In the genomic region with DNA sequence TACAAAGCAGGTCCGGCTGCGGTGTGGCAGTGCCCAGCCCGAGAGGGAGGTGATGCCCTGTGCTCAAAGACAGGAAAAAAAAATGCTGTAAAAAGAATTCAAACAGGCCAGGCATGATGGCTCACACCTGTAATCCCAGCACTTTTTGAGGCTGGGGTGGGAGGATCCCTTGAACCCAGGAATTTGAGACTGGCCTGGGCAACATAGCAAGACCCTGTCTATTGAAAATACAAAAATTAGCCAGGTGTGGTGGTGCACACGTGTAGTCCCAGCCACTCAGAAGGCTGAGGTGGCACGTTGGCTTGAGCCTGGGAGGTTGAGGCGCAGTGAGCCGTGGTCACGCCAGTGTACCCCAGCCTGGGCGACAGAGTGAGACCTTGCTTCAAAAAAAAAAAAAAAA, we compare ENCODE assay signal across 29 cellular contexts. TPM values are rescaled to one million over a fixed set of nuclear protein-coding genes. Genes with fewer than 3 reads are reported as not detected.
"Had no signal": no experiment of that assay in that cellular context is flagged by ENCODE, and none has a peak within 500 bp of the region (broad histone marks: within the 10 kb centered on the region; RNA-seq: fewer than 3 reads in every experiment).

No MANE protein-coding gene starts in this region.

- FAIRE-seq: urothelium cell line had no signal

- H3K27me3 ChIP-seq: stomach, suprapubic skin, testis, thyroid gland, tibial nerve, transverse colon, upper lobe of left lung, upper lobe of right lung, uterus, vagina had no signal

- H3K9me3 ChIP-seq: stomach, suprapubic skin, testis, thoracic aorta, thyroid gland, tibial artery, transverse colon, upper lobe of left lung, uterus, vagina had no signal

- H3K27ac ChIP-seq: stomach, suprapubic skin, testis, thoracic aorta, thyroid gland, tibial artery, tibial nerve, transverse colon, upper lobe of left lung, upper lobe of right lung, uterus, vagina had no signal

- H3K27ac Mint-ChIP-seq: stimulated activated effector memory CD8-positive, alpha-beta T cell treated with anti-CD3 and anti-CD28 coated beads, Interleukin-12 subunit alpha, Interleukin-12 subunit beta, amount 100 ng/mL, for 72 hours; stimulated activated memory B cell treated with anti-CD40 and anti-IgM and Interleukin-4, amounts not matched to agents 10 μg/mL and 1 μg/mL and 100 μg/mL, for 72 hours; stimulated activated naive B cell treated with anti-CD40 and anti-IgM and Interleukin-4, amounts not matched to agents 10 μg/mL and 1 μg/mL and 100 μg/mL, for 72 hours; stimulated activated naive CD8-positive, alpha-beta T cell treated with anti-CD3 and anti-CD28 coated beads, Interleukin-15, amount 100 ng/mL, for 72 hours; type B pancreatic cell had no signal

- H3K4me3 ChIP-seq: stomach, suprapubic skin, thoracic aorta, thyroid gland, tibial artery, tibial nerve, transverse colon, upper lobe of left lung, upper lobe of right lung, uterus, vagina had no signal

- H3K4me1 ChIP-seq: stomach, suprapubic skin, testis, thyroid gland, tibial artery, tibial nerve, transverse colon, upper lobe of left lung, upper lobe of right lung, uterus, vagina had no signal

- H3K36me3 Mint-ChIP-seq: stimulated activated effector memory CD8-positive, alpha-beta T cell treated with anti-CD3 and anti-CD28 coated beads, Interleukin-12 subunit alpha, Interleukin-12 subunit beta, amount 100 ng/mL, for 72 hours; type B pancreatic cell had no signal

- H3K4me3 Mint-ChIP-seq: stimulated activated effector memory CD8-positive, alpha-beta T cell treated with anti-CD3 and anti-CD28 coated beads, Interleukin-12 subunit alpha, Interleukin-12 subunit beta, amount 100 ng/mL, for 72 hours; stimulated activated memory B cell treated with anti-CD40 and anti-IgM and Interleukin-4, amounts not matched to agents 10 μg/mL and 1 μg/mL and 100 μg/mL, for 72 hours; stimulated activated naive B cell treated with anti-CD40 and anti-IgM and Interleukin-4, amounts not matched to agents 10 μg/mL and 1 μg/mL and 100 μg/mL, for 72 hours; stimulated activated naive CD8-positive, alpha-beta T cell treated with anti-CD3 and anti-CD28 coated beads, Interleukin-15, amount 100 ng/mL, for 72 hours; stimulated activated naive CD8-positive, alpha-beta T cell treated with anti-CD3 and anti-CD28 coated beads, Interleukin-15, Interleukin-2, amounts not matched to agents 100 ng/mL and 50 ng/mL, for 24 hours; type B pancreatic cell had no signal

- H3K36me3 ChIP-seq: stomach, suprapubic skin, thoracic aorta, thyroid gland, tibial artery, tibial nerve, transverse colon, upper lobe of left lung, upper lobe of right lung, uterus, vagina had no signal

- H3K27me3 Mint-ChIP-seq: stimulated activated memory B cell treated with anti-CD40 and anti-IgM and Interleukin-4, amounts not matched to agents 10 μg/mL and 1 μg/mL and 100 μg/mL, for 72 hours; stimulated activated naive B cell treated with anti-CD40 and anti-IgM and Interleukin-4, amounts not matched to agents 10 μg/mL and 1 μg/mL and 100 μg/mL, for 72 hours; stimulated activated naive CD8-positive, alpha-beta T cell treated with anti-CD3 and anti-CD28 coated beads, Interleukin-15, amount 100 ng/mL, for 72 hours; stimulated activated naive CD8-positive, alpha-beta T cell treated with anti-CD3 and anti-CD28 coated beads, Interleukin-15, Interleukin-2, amounts not matched to agents 100 ng/mL and 50 ng/mL, for 24 hours had no signal

- DNase-seq: stimulated activated CD4-positive, alpha-beta T cell treated with anti-CD3 and anti-CD28 coated beads, Interleukin-2, amount 100 ng/mL, for 48 hours; stimulated activated CD4-positive, alpha-beta T cell treated with anti-CD3 and anti-CD28 coated beads, Interleukin-4, amount 100 ng/mL, for 1 hour; stimulated activated CD4-positive, alpha-beta T cell treated with anti-CD3 and anti-CD28 coated beads, Interleukin-4, amount 100 ng/mL, for 24 hours; stimulated activated CD4-positive, alpha-beta T cell treated with anti-CD3 and anti-CD28 coated beads, Interleukin-4, amount 100 ng/mL, for 4 hours; stimulated activated CD8-positive, alpha-beta memory T cell treated with anti-CD3 and anti-CD28 coated beads, Interleukin-4, amount 100 ng/mL, for 48 hours; stimulated activated naive B cell treated with anti-CD40 and anti-IgM and Interleukin-4, amounts not matched to agents 10 μg/mL and 1 μg/mL and 100 μg/mL, for 72 hours; stimulated activated naive CD4-positive, alpha-beta T cell; stimulated activated naive CD4-positive, alpha-beta T cell treated with Interleukin-2 at 50 U/mL for 16 hours; stimulated activated naive CD8-positive, alpha-beta T cell treated with anti-CD3 and anti-CD28 coated beads, Interleukin-15, amount 100 ng/mL, for 72 hours; stimulated activated naive CD8-positive, alpha-beta T cell treated with anti-CD3 and anti-CD28 coated beads, Interleukin-15, Interleukin-2, amounts not matched to agents 100 U/mL and 50 U/mL, for 24 hours; stomach; substantia nigra; testis; thyroid gland; transverse colon; trophoblast cell; upper lobe of right lung; uterus had no signal

- ATAC-seq: stimulated activated effector memory CD8-positive, alpha-beta T cell treated with anti-CD3 and anti-CD28 coated beads, Interleukin-12 subunit alpha, Interleukin-12 subunit beta, amount 100 ng/mL, for 72 hours; stimulated activated memory B cell treated with anti-CD40 and anti-IgM and Interleukin-4, amounts not matched to agents 10 μg/mL and 1 μg/mL and 100 μg/mL, for 72 hours; stimulated activated naive B cell treated with anti-CD40 and anti-IgM and Interleukin-4, amounts not matched to agents 10 μg/mL and 1 μg/mL and 100 μg/mL, for 72 hours; stimulated activated naive CD8-positive, alpha-beta T cell treated with anti-CD3 and anti-CD28 coated beads, Interleukin-15, amount 100 ng/mL, for 72 hours; stimulated activated naive CD8-positive, alpha-beta T cell treated with anti-CD3 and anti-CD28 coated beads, Interleukin-15, Interleukin-2, amounts not matched to agents 100 U/mL and 50 U/mL, for 24 hours; upper lobe of right lung had no signal

- H3K4me1 Mint-ChIP-seq: stimulated activated effector memory CD8-positive, alpha-beta T cell treated with anti-CD3 and anti-CD28 coated beads, Interleukin-12 subunit alpha, Interleukin-12 subunit beta, amount 100 ng/mL, for 72 hours; stimulated activated memory B cell treated with anti-CD40 and anti-IgM and Interleukin-4, amounts not matched to agents 10 μg/mL and 1 μg/mL and 100 μg/mL, for 72 hours; stimulated activated naive B cell treated with anti-CD40 and anti-IgM and Interleukin-4, amounts not matched to agents 10 μg/mL and 1 μg/mL and 100 μg/mL, for 72 hours; stimulated activated naive CD8-positive, alpha-beta T cell treated with anti-CD3 and anti-CD28 coated beads, Interleukin-15, amount 100 ng/mL, for 72 hours had no signal

RNA-seq across cellular contexts. Expression of a gene that starts 26.4 kb away (rescaled TPM):
- total RNA-seq: vagina had no signal
